ENCODE assay signal across 1 cellular context in genomic region chr9:124222918-124223720, GRCh38.
A peak's percentile ranks its signal among the peaks of the same experiment; 100 is the strongest.
TF ChIP-seq lines count a peak whose summit lies in the region.

No MANE protein-coding gene starts in this region.

TF ChIP-seq in HepG2, 621 proteins besides CTCF, POLR2A, EP300 and RAD21 (continued from another document):
- TF ChIP-seq ARID3A (IDR thresholded peaks at IDR 0.05; ENCODE audit: low read depth, low read length) (no peak; the same call in 1 of the 2 replicates), ZNF557 (CRISPR knock-in tag; IDR thresholded peaks at IDR 0.05) (no peak), ZNF556 (CRISPR knock-in tag; IDR thresholded peaks at IDR 0.05; ENCODE audit: borderline replicate concordance) (peak; percentile 87; the same call in 1 of the 2 replicates), ZNF766 (CRISPR knock-in tag; IDR thresholded peaks at IDR 0.05; ENCODE audit: borderline replicate concordance) (no peak), STAT6 (CRISPR knock-in tag; IDR thresholded peaks at IDR 0.05; ENCODE audit: borderline replicate concordance) (peak; percentile 46; the same call in 1 of the 2 replicates), ZBED4 (CRISPR knock-in tag; IDR thresholded peaks at IDR 0.05; ENCODE audit: borderline replicate concordance) (peak; percentile 93), ZNF34 (CRISPR knock-in tag; IDR thresholded peaks at IDR 0.05; ENCODE audit: borderline replicate concordance) (no peak), KAT7 (CRISPR knock-in tag; IDR thresholded peaks at IDR 0.05; ENCODE audit: borderline replicate concordance) (no peak), NFRKB (IDR thresholded peaks at IDR 0.05) (no peak), ZFP36L2 (CRISPR knock-in tag; IDR thresholded peaks at IDR 0.05) (no peak), ZNF792 (CRISPR knock-in tag; IDR thresholded peaks at IDR 0.05) (peak; percentile 96; the same call in 1 of the 2 replicates), PCBP2 (optimal IDR thresholded peaks at IDR 0.05; ENCODE audit: low read depth, low read length, poor library complexity, severe bottlenecking) (no peak), ELF1 (CRISPR knock-in tag; IDR thresholded peaks at IDR 0.05) (peak; percentile 60), PBX2 (CRISPR knock-in tag; IDR thresholded peaks at IDR 0.05) (no peak), ARID2 (CRISPR knock-in tag; IDR thresholded peaks at IDR 0.05; ENCODE audit: borderline replicate concordance) (peak; percentile 71; the same call in 1 of the 2 replicates), ZBTB10 (CRISPR knock-in tag; IDR thresholded peaks at IDR 0.05; ENCODE audit: borderline replicate concordance) (peak; percentile 84; the same call in 1 of the 2 replicates), MIER2 (CRISPR knock-in tag; IDR thresholded peaks at IDR 0.05) (peak; percentile 85), ZNF18 (CRISPR knock-in tag; IDR thresholded peaks at IDR 0.05; ENCODE audit: insufficient replicate concordance) (no peak), CREBL2 (CRISPR knock-in tag; IDR thresholded peaks at IDR 0.05; ENCODE audit: borderline replicate concordance) (no peak), NCOA5 (CRISPR knock-in tag; IDR thresholded peaks at IDR 0.05) (no peak)
